26 cellular contexts compared by ENCODE assay signal in genomic region chrX:124015721-124016120, GRCh38.
"Had no signal": no experiment of that assay in that cellular context is flagged by ENCODE, and none has a peak within 500 bp of the region (broad histone marks: within the 10 kb centered on the region; RNA-seq: fewer than 3 reads in every experiment).

No MANE protein-coding gene starts in this region.

- H3K27me3 Mint-ChIP-seq: activated CD4-positive, alpha-beta memory T cell treated with anti-CD3 and anti-CD28 coated beads, Interleukin-2, amount 10 ng/mL, durations not matched to agents 7 days and 5 days; activated CD4-positive, alpha-beta T cell treated with anti-CD3 and anti-CD28 coated beads, Interleukin-2, amount 10 ng/mL, durations not matched to agents 7 days and 5 days had no signal

- H3K27ac Mint-ChIP-seq: activated CD4-positive, alpha-beta memory T cell treated with anti-CD3 and anti-CD28 coated beads, Interleukin-2, amount 10 ng/mL, durations not matched to agents 7 days and 5 days; activated CD4-positive, alpha-beta T cell treated with anti-CD3 and anti-CD28 coated beads, Interleukin-2, amount 10 ng/mL, durations not matched to agents 7 days and 5 days; activated T-cell treated with anti-CD3 and anti-CD28 coated beads, Interleukin-2, amount 50 U/mL, for 72 hours; WTC11 had no signal

- H3K9me3 Mint-ChIP-seq: activated CD4-positive, alpha-beta memory T cell treated with anti-CD3 and anti-CD28 coated beads, Interleukin-2, amount 10 ng/mL, durations not matched to agents 7 days and 5 days; activated CD4-positive, alpha-beta T cell treated with anti-CD3 and anti-CD28 coated beads, Interleukin-2, amount 10 ng/mL, durations not matched to agents 7 days and 5 days; activated T-cell treated with anti-CD3 and anti-CD28 coated beads, Interleukin-2, amount 50 U/mL, for 72 hours had no signal

- H3K27ac ChIP-seq: heart left ventricle, left lung, lower lobe of right lung, right atrium auricular region, suprapubic skin, tibial artery had no signal

- H3K4me3 Mint-ChIP-seq: activated CD4-positive, alpha-beta memory T cell treated with anti-CD3 and anti-CD28 coated beads, Interleukin-2, amount 10 ng/mL, durations not matched to agents 7 days and 5 days; activated CD4-positive, alpha-beta T cell treated with anti-CD3 and anti-CD28 coated beads, Interleukin-2, amount 10 ng/mL, durations not matched to agents 7 days and 5 days; activated T-cell treated with anti-CD3 and anti-CD28 coated beads, Interleukin-2, amount 50 U/mL, for 72 hours; neural crest cell; WTC11 had no signal

- H3K36me3 ChIP-seq: heart left ventricle, left lung, lower lobe of right lung, right atrium auricular region, suprapubic skin, tibial artery had no signal

- H3K27me3 ChIP-seq: heart left ventricle, left lung, right atrium auricular region, suprapubic skin, tibial artery had no signal

- H3K9me3 ChIP-seq: left lung, lower lobe of right lung, right atrium auricular region, suprapubic skin, tibial artery had no signal

- H3K4me1 Mint-ChIP-seq: neural crest cell had no signal

- H3K4me1 ChIP-seq: lower lobe of right lung, right atrium auricular region, suprapubic skin had no signal

- DNase-seq: activated CD4-positive, alpha-beta memory T cell treated with anti-CD3 and anti-CD28 coated beads, Interleukin-2, amount 10 ng/mL, durations not matched to agents 7 days and 5 days; activated CD4-positive, alpha-beta T cell treated with anti-CD3 and anti-CD28 coated beads for 1 hour; activated CD4-positive, alpha-beta T cell treated with anti-CD3 and anti-CD28 coated beads, Interleukin-2, amount 10 ng/mL, durations not matched to agents 7 days and 5 days; activated naive CD4-positive, alpha-beta T cell; activated T-cell treated with anti-CD3 and anti-CD28 coated beads, Interleukin-2, amount 50 U/mL, for 72 hours; amygdala; caudate nucleus; cortex of kidney; foreskin fibroblast; heart left ventricle; hypothalamus; left lung; lower lobe of right lung; mesenchymal stem cell; nucleus accumbens; stimulated activated CD4-positive, alpha-beta T cell treated with anti-CD3 and anti-CD28 coated beads, Interleukin-15, amount 100 ng/mL, for 24 hours; stimulated activated naive CD4-positive, alpha-beta T cell; SW 1271; T-helper 2 cell; tibial artery had no signal

- ATAC-seq: activated T-cell treated with anti-CD3 and anti-CD28 coated beads, Interleukin-2, amount 50 U/mL, for 72 hours; heart left ventricle; left lung; lower lobe of right lung; WTC11 had no signal

- H3K4me3 ChIP-seq: heart left ventricle, left lung, lower lobe of right lung, right atrium auricular region, smooth muscle cell, suprapubic skin, tibial artery had no signal

- FAIRE-seq: endothelial cell of umbilical vein had no signal
